30 cellular contexts compared by ENCODE assay signal in genomic region chr1:171712341-171712740, GRCh38. TPM values are rescaled to one million over a fixed set of nuclear protein-coding genes. Genes with fewer than 3 reads are reported as not detected.
"Had no signal": no experiment of that assay in that cellular context is flagged by ENCODE, and none has a peak within 500 bp of the region (broad histone marks: within the 10 kb centered on the region; RNA-seq: fewer than 3 reads in every experiment).

No MANE protein-coding gene starts in this region.

- H3K4me1 ChIP-seq: upper lobe of right lung had no signal

- H3K4me2 ChIP-seq: hepatocyte had no signal

- H3K27ac ChIP-seq: hepatocyte, lower lobe of right lung, ovary, skin epidermis, stomach, testis, thyroid gland, upper lobe of right lung had no signal

- H3K27me3 ChIP-seq: hepatocyte, ovary, stomach, testis, thyroid gland, upper lobe of right lung had no signal

- H3K27ac Mint-ChIP-seq: nephron; progenitor cell of endocrine pancreas; stimulated activated naive B cell treated with anti-CD40 and anti-IgM and Interleukin-4, amounts not matched to agents 10 μg/mL and 1 μg/mL and 100 μg/mL, for 72 hours had no signal

- H3K4me3 Mint-ChIP-seq: naive thymus-derived CD8-positive, alpha-beta T cell; nephron; neural crest cell; stimulated activated naive B cell treated with anti-CD40 and anti-IgM and Interleukin-4, amounts not matched to agents 10 μg/mL and 1 μg/mL and 100 μg/mL, for 72 hours had no signal

- H3K79me2 ChIP-seq: hepatocyte had no signal

- H3K4me1 Mint-ChIP-seq: naive thymus-derived CD8-positive, alpha-beta T cell; nephron; neural crest cell; stimulated activated naive B cell treated with anti-CD40 and anti-IgM and Interleukin-4, amounts not matched to agents 10 μg/mL and 1 μg/mL and 100 μg/mL, for 72 hours had no signal

- H3K9me3 ChIP-seq: lower lobe of right lung, ovary, stomach, testis, thyroid gland, upper lobe of right lung had no signal

- H3K9me3 Mint-ChIP-seq: naive thymus-derived CD8-positive, alpha-beta T cell; nephron; neural crest cell; stimulated activated naive B cell treated with anti-CD40 and anti-IgM and Interleukin-4, amounts not matched to agents 10 μg/mL and 1 μg/mL and 100 μg/mL, for 72 hours had no signal

- H2AFZ ChIP-seq: hepatocyte had no signal

- H3K36me3 ChIP-seq: ovary had no signal

- DNase-seq: islet precursor cell; left ventricle myocardium superior; lower lobe of right lung; mammary epithelial cell; mesenchymal stem cell; naive thymus-derived CD8-positive, alpha-beta T cell; ovary; retina; right cardiac atrium; stimulated activated CD4-positive, alpha-beta T cell treated with anti-CD3 and anti-CD28 coated beads, Interleukin-12 subunit alpha, Interleukin-12 subunit beta, amount 100 ng/mL, for 4 hours; stimulated activated CD4-positive, alpha-beta T cell treated with anti-CD3 and anti-CD28 coated beads, Interleukin-15, amount 100 ng/mL, for 24 hours; stimulated activated CD4-positive, alpha-beta T cell treated with anti-CD3 and anti-CD28 coated beads, Interleukin-2, amount 100 ng/mL, for 24 hours; stimulated activated CD4-positive, alpha-beta T cell treated with anti-CD3 and anti-CD28 coated beads, Interleukin-4, amount 100 ng/mL, for 1 hour; stimulated activated naive B cell treated with anti-CD40 and anti-IgM and Interleukin-4, amounts not matched to agents 10 μg/mL and 1 μg/mL and 100 μg/mL, for 72 hours; stimulated activated naive CD8-positive, alpha-beta T cell treated with anti-CD3 and anti-CD28 coated beads, Interleukin-15, Interleukin-2, amounts not matched to agents 100 U/mL and 50 U/mL, for 24 hours; stomach; testis; thyroid gland; trophoblast cell; upper lobe of right lung had no signal

- FAIRE-seq: urothelium cell line had no signal

- H3K4me3 ChIP-seq: hepatocyte, lower lobe of right lung, ovary, skin epidermis, stomach, testis, thyroid gland, upper lobe of right lung had no signal

- H3K27me3 Mint-ChIP-seq: naive thymus-derived CD8-positive, alpha-beta T cell; progenitor cell of endocrine pancreas; stimulated activated naive B cell treated with anti-CD40 and anti-IgM and Interleukin-4, amounts not matched to agents 10 μg/mL and 1 μg/mL and 100 μg/mL, for 72 hours had no signal

- ATAC-seq: left lobe of liver; left ventricle myocardium superior; lower lobe of right lung; naive thymus-derived CD8-positive, alpha-beta T cell; right cardiac atrium; sciatic nerve; stimulated activated naive B cell treated with anti-CD40 and anti-IgM and Interleukin-4, amounts not matched to agents 10 μg/mL and 1 μg/mL and 100 μg/mL, for 72 hours; stimulated activated naive CD8-positive, alpha-beta T cell treated with anti-CD3 and anti-CD28 coated beads, Interleukin-15, Interleukin-2, amounts not matched to agents 100 U/mL and 50 U/mL, for 24 hours; upper lobe of right lung had no signal

RNA-seq across cellular contexts. Expression of gene MYOC, which starts 59.9 kb away (rescaled TPM):
- total RNA-seq: hepatocyte; kidney epithelial cell; left lobe of liver; mammary epithelial cell; naive thymus-derived CD8-positive, alpha-beta T cell; neural crest cell; progenitor cell of endocrine pancreas; pulmonary artery endothelial cell had no signal
